Comparison of ENCODE assay signal across 17 cellular contexts in genomic region chr5:134082264-134082992, GRCh38.
"Had no signal": no experiment of that assay in that cellular context is flagged by ENCODE, and none has a peak within 500 bp of the region (broad histone marks: within the 10 kb centered on the region; RNA-seq: fewer than 3 reads in every experiment).

No MANE protein-coding gene starts in this region.

- H3K9me3 Mint-ChIP-seq: activated T-helper 1 cell treated with anti-CD3 and anti-CD28 coated beads, Interleukin-12 subunit alpha, Interleukin-12 subunit beta, Interleukin-2, Interleukin-4 antibody, amounts not matched to agents 30 ng/mL and 10 ng/mL and 1 ng/mL, durations not matched to agents 14 hours and 24 hours and 36 hours; T-helper 2 cell treated with Interferon-gamma antibody and Interleukin-4, amounts not matched to agents 5 μg/mL and 100 μg/mL, for 36 hours had no signal

- ATAC-seq: activated CD4-positive, CD25-positive, alpha-beta regulatory T cell treated with anti-CD3 and anti-CD28 coated beads, Interleukin-2, amount 50 U/mL, for 24 hours; mucosa of descending colon; psoas muscle; stimulated activated naive CD8-positive, alpha-beta T cell treated with anti-CD3 and anti-CD28 coated beads, Interleukin-15, Interleukin-2, amounts not matched to agents 100 U/mL and 50 U/mL, for 24 hours; upper lobe of right lung had no signal

- H3K27ac Mint-ChIP-seq: activated T-helper 1 cell treated with anti-CD3 and anti-CD28 coated beads, Interleukin-12 subunit alpha, Interleukin-12 subunit beta, Interleukin-2, Interleukin-4 antibody, amounts not matched to agents 30 ng/mL and 10 ng/mL and 1 ng/mL, durations not matched to agents 14 hours and 24 hours and 36 hours; T-helper 2 cell treated with Interferon-gamma antibody and Interleukin-4, amounts not matched to agents 5 μg/mL and 100 μg/mL, for 36 hours had no signal

- DNase-seq: activated CD4-positive, alpha-beta T cell treated with anti-CD3 and anti-CD28 coated beads, Interleukin-2, amount 50 U/mL, for 48 hours; activated naive CD4-positive, alpha-beta T cell treated with anti-CD3 and anti-CD28 coated beads, Interleukin-2, amount 50 U/mL, for 16 hours; esophagus squamous epithelium; foreskin fibroblast; glutamatergic neuron; mammary epithelial cell; mucosa of descending colon; psoas muscle; stimulated activated naive CD8-positive, alpha-beta T cell treated with anti-CD3 and anti-CD28 coated beads, Interleukin-15, Interleukin-2, amounts not matched to agents 100 U/mL and 50 U/mL, for 24 hours; testis; upper lobe of right lung had no signal

- H3K4me3 Mint-ChIP-seq: activated T-helper 1 cell treated with anti-CD3 and anti-CD28 coated beads, Interleukin-12 subunit alpha, Interleukin-12 subunit beta, Interleukin-2, Interleukin-4 antibody, amounts not matched to agents 30 ng/mL and 10 ng/mL and 1 ng/mL, durations not matched to agents 14 hours and 24 hours and 36 hours; T-helper 2 cell treated with Interferon-gamma antibody and Interleukin-4, amounts not matched to agents 5 μg/mL and 100 μg/mL, for 36 hours had no signal

- H3K4me3 ChIP-seq: breast epithelium, dorsolateral prefrontal cortex, esophagus squamous epithelium, mucosa of descending colon, psoas muscle, sigmoid colon, testis, upper lobe of right lung had no signal
